16 cellular contexts compared by ENCODE assay signal in the genomic region with DNA sequence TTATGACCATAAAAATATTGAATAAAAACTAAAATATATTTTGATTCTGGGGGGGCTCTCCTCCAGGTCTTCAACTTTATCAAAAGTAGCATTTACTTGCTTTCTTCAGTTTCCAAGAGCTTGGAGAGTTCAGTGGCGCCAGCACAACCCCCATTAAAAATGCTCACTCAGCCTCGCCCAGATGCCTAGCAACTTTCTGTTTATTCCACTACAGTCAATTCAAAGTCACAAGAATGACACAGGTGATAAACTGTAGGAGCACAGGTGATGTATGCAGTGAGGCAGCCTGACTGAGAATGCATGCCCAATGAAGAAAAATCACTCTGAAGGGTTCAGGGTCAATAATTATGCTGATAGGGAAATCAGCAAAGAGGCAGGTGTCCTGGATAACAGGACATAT.
DNase-seq lines count a peak whose midpoint lies in the region; ATAC-seq and TF ChIP-seq lines count a peak whose summit lies in the region.
"Had no signal": no experiment of that assay in that cellular context is flagged by ENCODE, and none has a peak within 500 bp of the region (broad histone marks: within the 10 kb centered on the region; RNA-seq: fewer than 3 reads in every experiment).

No MANE protein-coding gene starts in this region.

- ATAC-seq in left lung (peak; percentile 80), upper lobe of right lung (peak; percentile 62), GM19035 (IDR thresholded peaks at IDR 0.05; ENCODE audit: unreplicated experiment) (no peak)

- intact Hi-C loops in left lung (cut with DNase I) (no loop called here), upper lobe of right lung (cut with DNase I) (no loop called here)

- DNase-seq in NCI-H2107 treated with DMSO at 0.1 percent for 48 hours (lab: John Stamatoyannopoulos, UW; ENCODE audit: unreplicated experiment) (peak; percentile 5), NCI-H2107 (lab: John Stamatoyannopoulos, UW) (no peak), NCI-H146 treated with DMSO at 0.1 percent for 48 hours (lab: John Stamatoyannopoulos, UW; ENCODE audit: unreplicated experiment) (peak; percentile 25), left lung (no peak), upper lobe of right lung (no peak)
- DNase-seq in effector CD8-positive, alpha-beta T cell (lab: John Stamatoyannopoulos, UW), result no peak
- DNase-seq: CD4-positive, alpha-beta T cell; DND-41; MV-4-11; NCI-H2029 treated with DMSO at 0.1 percent for 48 hours; NCI-H226; NCI-H524; NK-92 treated with Interleukin-12 subunit alpha and Interleukin-12 subunit beta, amount 100 ng/mL, for 24 hours; Peyer's patch had no signal

- H3K4me3 ChIP-seq in left lung, result no peak overlapping the region
- H3K4me3 ChIP-seq in upper lobe of right lung, result no peak overlapping the region
- H3K4me3 ChIP-seq: Peyer's patch had no signal

- TF ChIP-seq CTCF in left lung (IDR thresholded peaks at IDR 0.05) (no peak), upper lobe of right lung (IDR thresholded peaks at IDR 0.05) (no peak)

- H3K4me1 ChIP-seq in left lung (no peaks in the 10 kb centered on the region), upper lobe of right lung (peaks cover 5% of the 10 kb centered on the region)

- H3K27ac ChIP-seq in left lung (no peak overlapping the region), upper lobe of right lung (no peak overlapping the region)
- H3K27ac ChIP-seq: KMS-11 had no signal

- no peaks in the 10 kb centered on the region for H3K36me3 ChIP-seq in left lung
- H3K36me3 ChIP-seq in upper lobe of right lung, result no peaks in the 10 kb centered on the region
- H3K36me3 ChIP-seq: Peyer's patch had no signal

- H3K27me3 ChIP-seq in left lung (no peaks in the 10 kb centered on the region), upper lobe of right lung (no peaks in the 10 kb centered on the region)
- H3K27me3 ChIP-seq: Peyer's patch had no signal

- H3K9me3 ChIP-seq in left lung (no peaks in the 10 kb centered on the region), upper lobe of right lung (no peaks in the 10 kb centered on the region)
- H3K9me3 ChIP-seq: Peyer's patch had no signal

Comparison
In these comparisons a context has a peak if more than half of its experiments do, and no peak if none do; other contexts are left out.
1. DNase-seq: peak in NCI-H2107 treated with DMSO at 0.1 percent for 48 hours (single experiment) and NCI-H146 treated with DMSO at 0.1 percent for 48 hours (single experiment); none in NCI-H2107 (single experiment), left lung (0 of 2), upper lobe of right lung (single experiment) and effector CD8-positive, alpha-beta T cell (single experiment).